1 cellular context compared by ENCODE assay signal in genomic region chr6:132734694-132735236, GRCh38.
TF ChIP-seq lines count a peak whose summit lies in the region.

No MANE protein-coding gene starts in this region.

TF ChIP-seq in HepG2, 621 proteins besides CTCF, POLR2A, EP300 and RAD21 (continued from another document and continues in another):
- TF ChIP-seq ZNF407 (CRISPR knock-in tag; IDR thresholded peaks at IDR 0.05; ENCODE audit: not compliant biosample characterization): no peak
- peak; percentile 78; the same call in 1 of the 2 replicates for TF ChIP-seq ZFP36L1 (CRISPR knock-in tag; IDR thresholded peaks at IDR 0.05)
- no peak for TF ChIP-seq ZHX1 (CRISPR knock-in tag; IDR thresholded peaks at IDR 0.05; ENCODE audit: low read depth)
- no peak for TF ChIP-seq ZNF724P (CRISPR knock-in tag; IDR thresholded peaks at IDR 0.05; ENCODE audit: borderline replicate concordance)
- peak; percentile 43; the same call in 1 of the 2 replicates for TF ChIP-seq YEATS4 (CRISPR knock-in tag; IDR thresholded peaks at IDR 0.05; ENCODE audit: borderline replicate concordance)
- TF ChIP-seq NFAT5 (CRISPR knock-in tag; IDR thresholded peaks at IDR 0.05): no peak
- TF ChIP-seq MED1 (CRISPR knock-in tag; IDR thresholded peaks at IDR 0.05): peak; percentile 91
- 0 out of 2 replicates have a peak, but pooled peaks have one; percentile 35 for TF ChIP-seq ELF1 (CRISPR knock-in tag; IDR thresholded peaks at IDR 0.05)
- TF ChIP-seq ZNF556 (CRISPR knock-in tag; IDR thresholded peaks at IDR 0.05; ENCODE audit: borderline replicate concordance): peak; percentile 95; the same call in 1 of the 2 replicates
- no peak for TF ChIP-seq SETDB1 (CRISPR knock-in tag; IDR thresholded peaks at IDR 0.05; ENCODE audit: borderline replicate concordance)
- TF ChIP-seq AHDC1 (CRISPR knock-in tag; IDR thresholded peaks at IDR 0.05; ENCODE audit: borderline replicate concordance): peak; percentile 100
- TF ChIP-seq ZNF513 (CRISPR knock-in tag; conservative IDR thresholded peaks at IDR 0.05): no peak
- no peak for TF ChIP-seq MTF2 (CRISPR knock-in tag; IDR thresholded peaks at IDR 0.05; ENCODE audit: borderline replicate concordance)
- no peak for TF ChIP-seq ZNF550 (CRISPR knock-in tag; IDR thresholded peaks at IDR 0.05; ENCODE audit: borderline replicate concordance)
- TF ChIP-seq NFRKB (IDR thresholded peaks at IDR 0.05): no peak
- TF ChIP-seq BORCS8-MEF2B (CRISPR knock-in tag; IDR thresholded peaks at IDR 0.05): no peak
- no peak for TF ChIP-seq NPAS2 (CRISPR knock-in tag; IDR thresholded peaks at IDR 0.05; ENCODE audit: borderline replicate concordance)
- TF ChIP-seq POGK (CRISPR knock-in tag; conservative IDR thresholded peaks at IDR 0.05): peak; percentile 87
- no peak for TF ChIP-seq ZNF235 (CRISPR knock-in tag; IDR thresholded peaks at IDR 0.05; ENCODE audit: borderline replicate concordance)
- peak; percentile 92 for TF ChIP-seq HBP1 (CRISPR knock-in tag; IDR thresholded peaks at IDR 0.05; ENCODE audit: low read depth)
- no peak for TF ChIP-seq TP53 (CRISPR knock-in tag; conservative IDR thresholded peaks at IDR 0.05)
